ENCODE assay signal across 6 cellular contexts in the genomic region with DNA sequence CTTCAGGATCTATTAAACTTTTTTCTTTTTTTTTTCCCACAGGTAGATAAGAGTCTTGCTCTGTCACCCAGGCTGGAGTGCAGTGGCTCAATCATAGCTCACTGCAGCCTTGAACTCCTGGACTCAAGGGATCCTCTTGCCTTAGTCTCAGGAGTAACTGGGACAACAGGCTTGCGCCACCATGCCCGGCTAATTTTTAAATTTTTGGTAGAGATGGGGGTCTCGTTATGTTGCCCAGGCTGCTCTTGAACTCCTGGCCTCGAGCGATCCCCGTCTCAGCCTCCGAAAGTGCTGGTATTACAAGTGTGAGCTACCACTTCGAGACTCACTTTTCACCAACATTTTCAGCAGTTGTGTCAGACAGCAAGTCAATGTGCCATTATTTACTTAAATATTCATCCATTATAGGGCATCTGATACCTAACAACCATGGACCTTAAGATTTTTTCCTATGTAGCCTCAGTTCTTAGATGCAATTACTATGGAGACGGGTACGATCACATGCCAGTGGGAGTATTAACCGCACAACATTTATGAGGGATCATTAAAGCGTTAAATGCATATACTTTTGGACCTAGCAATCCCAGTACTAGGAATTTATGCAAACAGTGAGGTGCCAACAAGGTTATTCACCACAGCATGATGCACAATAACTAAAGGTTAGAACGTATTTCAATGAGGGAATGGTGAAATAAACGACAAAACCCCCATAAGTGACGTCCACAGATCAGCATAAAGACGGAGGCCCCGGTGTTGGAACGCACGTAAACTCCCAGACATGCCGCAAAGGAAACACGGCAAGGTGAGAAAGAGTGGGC. TPM values are rescaled to one million over a fixed set of nuclear protein-coding genes. Genes with fewer than 3 reads are reported as not detected.
DNase-seq lines count a peak whose midpoint lies in the region; ATAC-seq and TF ChIP-seq lines count a peak whose summit lies in the region.

No MANE protein-coding gene starts in this region.

- no peaks in the 10 kb centered on the region for H3K27me3 ChIP-seq in MG63
- H3K27me3 ChIP-seq in colonic mucosa: no peaks in the 10 kb centered on the region

- DNase-seq in MG63 (no peak), colonic mucosa (no peak), progenitor cell of endocrine pancreas (ENCODE audit: low spot score, unreplicated experiment) (no peak), H4 (ENCODE audit: low spot score) (no peak)

- peak overlapping the region; percentile 85 for H3K4me3 Mint-ChIP-seq in progenitor cell of endocrine pancreas (ENCODE audit: low read depth)

- H3K9me3 ChIP-seq in MG63 (no peaks in the 10 kb centered on the region), colonic mucosa (no peaks in the 10 kb centered on the region)

- H3K36me3 ChIP-seq in MG63 (peaks cover 28% of the 10 kb centered on the region), colonic mucosa (no peaks in the 10 kb centered on the region)

- no peaks in the 10 kb centered on the region for H3K27me3 Mint-ChIP-seq in progenitor cell of endocrine pancreas

- peak overlapping the region; percentile 83 to 98 for H3K9ac ChIP-seq in colonic mucosa (ENCODE audit: low read depth in 2 of 2, low read length in 2 of 2)

- no peaks in the 10 kb centered on the region for H3K9me3 Mint-ChIP-seq in progenitor cell of endocrine pancreas (ENCODE audit: low read depth)

- peaks cover 11% of the 10 kb centered on the region for H3K4me1 Mint-ChIP-seq in progenitor cell of endocrine pancreas (ENCODE audit: low read depth)

- TF ChIP-seq CTCF in GM12875 (IDR thresholded peaks at IDR 0.05; ENCODE audit: borderline replicate concordance, insufficient read depth, low read depth, low read length): no peak
- no peak for TF ChIP-seq CTCF in colonic mucosa (IDR thresholded peaks at IDR 0.05)
- TF ChIP-seq CTCF in progenitor cell of endocrine pancreas (IDR thresholded peaks at IDR 0.05; ENCODE audit: unreplicated experiment): no peak

- peaks cover 7% of the 10 kb centered on the region for H3K4me1 ChIP-seq in colonic mucosa

- peak overlapping the region; percentile 85 for H3K4me3 ChIP-seq in GM12875 (ENCODE audit: low read depth, low read length)
- peak overlapping the region; percentile 97 for H3K4me3 ChIP-seq in MG63
- H3K4me3 ChIP-seq in colonic mucosa: peak overlapping the region; percentile 96

- intact Hi-C loops in colonic mucosa (cut with DNase I): loop anchor here (5.0 kb wide), 1 partner anchor 127 kb away; no protein-coding TSS in a partner anchor

- H3K27ac Mint-ChIP-seq in progenitor cell of endocrine pancreas: peak overlapping the region; percentile 95

- peak overlapping the region; percentile 81 for H3K27ac ChIP-seq in colonic mucosa

- peaks cover 3% of the 10 kb centered on the region for H3K36me3 Mint-ChIP-seq in progenitor cell of endocrine pancreas (ENCODE audit: insufficient read depth)

- ATAC-seq in GM18517 (IDR thresholded peaks at IDR 0.05; ENCODE audit: unreplicated experiment): no peak

RNA-seq across cellular contexts. Expression of a gene that starts 0.8 kb away (rescaled TPM):
- 15.1 and 24.9 TPM in 2 replicates for total RNA-seq in MG63 (2014; rRNA removed; shearing (Covaris generic); ENCODE audit: low replicate concordance)
- 10 to 100 TPM; 15.1 to 16.9 TPM for total RNA-seq in colonic mucosa
- total RNA-seq in progenitor cell of endocrine pancreas: 27.0 and 29.3 TPM in 2 replicates
- total RNA-seq in H4 (2014; rRNA removed; shearing (Covaris generic)): 6.4 and 12.3 TPM in 2 replicates

RNA-seq across cellular contexts. Expression of a gene that starts 1.4 kb away (rescaled TPM):
- total RNA-seq in MG63 (2014; rRNA removed; shearing (Covaris generic); ENCODE audit: low replicate concordance): 219 and 287 TPM in 2 replicates
- total RNA-seq in colonic mucosa (100 to 1,000 TPM in 1 of 2 donors, 10 to 100 TPM in 1; 99.0 to 145 TPM), progenitor cell of endocrine pancreas (100 and 103 TPM in 2 replicates)
- 248 and 295 TPM in 2 replicates for total RNA-seq in H4 (2014; rRNA removed; shearing (Covaris generic))

RNA-seq across cellular contexts. Expression of a gene that starts 27.9 kb away (rescaled TPM):
- total RNA-seq in MG63 (2014; rRNA removed; shearing (Covaris generic); ENCODE audit: low replicate concordance): 142 and 222 TPM in 2 replicates
- total RNA-seq in colonic mucosa (100 to 1,000 TPM in 1 of 2 donors, 10 to 100 TPM in 1; 69.3 to 112 TPM), progenitor cell of endocrine pancreas (83.7 and 88.0 TPM in 2 replicates)
- total RNA-seq in H4 (2014; rRNA removed; shearing (Covaris generic)): 138 and 139 TPM in 2 replicates

RNA-seq across cellular contexts. Expression of a gene that starts 28.2 kb away (rescaled TPM):
- total RNA-seq in MG63 (2014; rRNA removed; shearing (Covaris generic); ENCODE audit: low replicate concordance): 28.2 and 29.0 TPM in 2 replicates
- total RNA-seq in colonic mucosa: 10 to 100 TPM; 51.0 to 62.2 TPM
- total RNA-seq in progenitor cell of endocrine pancreas: 46.9 and 49.6 TPM in 2 replicates
- 30.3 and 30.7 TPM in 2 replicates for total RNA-seq in H4 (2014; rRNA removed; shearing (Covaris generic))

RNA-seq across cellular contexts. Expression of a gene that starts 42.5 kb away (rescaled TPM):
- not detected in 2 replicates for total RNA-seq in MG63 (2014; rRNA removed; shearing (Covaris generic); ENCODE audit: low replicate concordance)
- not detected for total RNA-seq in colonic mucosa
- not detected in 2 replicates for total RNA-seq in progenitor cell of endocrine pancreas
- total RNA-seq in H4 (2014; rRNA removed; shearing (Covaris generic)): not detected in 2 replicates
